ENCODE assay signal across 16 cellular contexts in genomic region chr2:161975062-161975812, GRCh38.
DNase-seq lines count a peak whose midpoint lies in the region; ATAC-seq, FAIRE-seq and TF ChIP-seq lines count a peak whose summit lies in the region.
"Had no signal": no experiment of that assay in that cellular context is flagged by ENCODE, and none has a peak within 500 bp of the region (broad histone marks: within the 10 kb centered on the region; RNA-seq: fewer than 3 reads in every experiment).

No MANE protein-coding gene starts in this region.

- H3K4me1 ChIP-seq in A549 = no peaks in the 10 kb centered on the region
- H3K4me1 ChIP-seq: BE2C, tibial nerve had no signal

- no peak for FAIRE-seq in A549 (lab: Jason Lieb, UNC)
- no peak for FAIRE-seq in bronchial epithelial cell (lab: Jason Lieb, UNC)
- FAIRE-seq: GM12892 had no signal

- CTCF ChIA-PET in A549 (lab: Yijun Ruan, JAX) (no interaction called here), Calu3 (lab: Charles Lee) (no interaction called here)

- H3K27ac ChIP-seq in A549 = no peak overlapping the region
- H3K27ac ChIP-seq: tibial nerve had no signal

- H3K4me3 ChIP-seq in A549 (no peak overlapping the region), bronchial epithelial cell (ENCODE audit: low read depth, low read length) (no peak overlapping the region)
- H3K4me3 ChIP-seq: tibial nerve had no signal

- intact Hi-C loops in Calu3 (cut with micrococcal nuclease; ENCODE audit: unreplicated experiment) = no loop called here

- BruUV-seq in Calu3 (replicated peaks; lab: Mats Ljungman, UMichigan) = no TSS peak

- no peaks in the 10 kb centered on the region for H3K27me3 ChIP-seq in bronchial epithelial cell (ENCODE audit: control insufficient read depth, insufficient read depth, low read length)
- H3K27me3 ChIP-seq: BE2C, tibial nerve had no signal

- TF ChIP-seq POLR2A in A549 (IDR thresholded peaks at IDR 0.05; ENCODE audit: low read length) = no peak

- TF ChIP-seq EP300 in A549 (IDR thresholded peaks at IDR 0.05) = no peak

- H3K4me1 Mint-ChIP-seq in Calu3 (ENCODE audit: low read depth, unreplicated experiment) = no peaks in the 10 kb centered on the region

- no peak for ATAC-seq in A549
- ATAC-seq: esophagus mucosa had no signal

- no peaks in the 10 kb centered on the region for H3K36me3 ChIP-seq in bronchial epithelial cell (ENCODE audit: control insufficient read depth, insufficient read depth, low read length)
- H3K36me3 ChIP-seq: BE2C, tibial nerve had no signal

- no peaks in the 10 kb centered on the region for H3K9me3 Mint-ChIP-seq in Calu3 (ENCODE audit: low read depth, unreplicated experiment)

- no peak overlapping the region for H3K4me3 Mint-ChIP-seq in Calu3 (ENCODE audit: low read depth, unreplicated experiment)

- TF ChIP-seq CTCF in A549 (IDR thresholded peaks at IDR 0.05) = no peak
- no peak for TF ChIP-seq CTCF in bronchial epithelial cell (IDR thresholded peaks at IDR 0.05; ENCODE audit: insufficient read depth, low read length, severe bottlenecking)
- no peak for TF ChIP-seq CTCF in Calu3 (IDR thresholded peaks at IDR 0.05; ENCODE audit: unreplicated experiment)

- 38% methylated on average over 3 of the region's 3 CpGs for WGBS in A549 (ENCODE audit: missing lambda C conversion rate)

- H3K27ac Mint-ChIP-seq in Calu3 (ENCODE audit: unreplicated experiment) = no peak overlapping the region

- POLR2A ChIA-PET in A549 (lab: Yijun Ruan, JAX) = no interaction called here

- no peak overlapping the region for H3K4me2 ChIP-seq in A549

- no peaks in the 10 kb centered on the region for H3K27me3 Mint-ChIP-seq in Calu3 (ENCODE audit: unreplicated experiment)

- no peaks in the 10 kb centered on the region for H3K36me3 Mint-ChIP-seq in Calu3 (ENCODE audit: insufficient read depth, unreplicated experiment)

- no peaks in the 10 kb centered on the region for H3K9me3 ChIP-seq in A549
- H3K9me3 ChIP-seq: BE2C, tibial nerve had no signal

- DNase-seq in A549 (ENCODE audit: low read depth in 1 of 2, low spot score in 1 of 2) = no peak
- peak; percentile 65 for DNase-seq in GF-D8 (lab: John Stamatoyannopoulos, UW)
- DNase-seq in OCI-M1 (lab: John Stamatoyannopoulos, UW) = peak; percentile 43
- DNase-seq in bronchial epithelial cell (ENCODE audit: low read depth) = peak; percentile 14
- no peak for DNase-seq in C1 segment of cervical spinal cord (lab: John Stamatoyannopoulos, UW)
- no peak for DNase-seq in GM19240 (ENCODE audit: insufficient read length, low spot score)
- DNase-seq in COLO668 (lab: John Stamatoyannopoulos, UW; ENCODE audit: unreplicated experiment) = no peak
- no peak for DNase-seq in Calu3
- DNase-seq: BE2C, head of caudate nucleus, NCI-H1417, NCI-H446, RPMI8226 had no signal

- TF ChIP-seq RAD21 in A549 (conservative IDR thresholded peaks at IDR 0.05 in 1 of 2, IDR thresholded peaks at IDR 0.05 in 1 of 2) = no peak

TF ChIP-seq in A549, 52 proteins besides CTCF, POLR2A, EP300 and RAD21:
- TF ChIP-seq NFE2L2 (conservative IDR thresholded peaks at IDR 0.05; ENCODE audit: low read length) = no peak
- no peak for TF ChIP-seq GATA3 (IDR thresholded peaks at IDR 0.05; ENCODE audit: borderline replicate concordance)
- TF ChIP-seq MAFK (IDR thresholded peaks at IDR 0.05; ENCODE audit: partially characterized antibody) = peak; percentile 25
- TF ChIP-seq JUN (IDR thresholded peaks at IDR 0.05) = no peak
- no peak for TF ChIP-seq JUNB (IDR thresholded peaks at IDR 0.05)
TF ChIP-seq in A549: peak in this region for 1.

Comparison
In these comparisons a context has a peak if more than half of its experiments do, and no peak if none do; other contexts are left out.
1. DNase-seq: peak in GF-D8 (single experiment), OCI-M1 (single experiment) and bronchial epithelial cell (single experiment); none in A549 (0 of 2), C1 segment of cervical spinal cord (0 of 14), GM19240 (single experiment), COLO668 (single experiment) and Calu3 (single experiment).